ENCODE assay signal across 8 cellular contexts in genomic region chr17:49434821-49435581, GRCh38. TPM values are rescaled to one million over a fixed set of nuclear protein-coding genes. Genes with fewer than 3 reads are reported as not detected.
DNase-seq lines count a peak whose midpoint lies in the region; ATAC-seq and TF ChIP-seq lines count a peak whose summit lies in the region.

No MANE protein-coding gene starts in this region.

- H3K9me3 ChIP-seq in A673 (ENCODE audit: low read depth, low read length, poor library complexity, severe bottlenecking) (no peaks in the 10 kb centered on the region), psoas muscle (no peaks in the 10 kb centered on the region)

- ATAC-seq in foreskin keratinocyte (peak; percentile 41), psoas muscle (peak; percentile 54 to 84 (median 80)), HG02938 (IDR thresholded peaks at IDR 0.05; ENCODE audit: unreplicated experiment) (no peak)
- no peak for ATAC-seq in activated CD4-positive, CD25-positive, alpha-beta regulatory T cell treated with anti-CD3 and anti-CD28 coated beads, Interleukin-2, amount 50 U/mL, for 24 hours

- H3K4me3 ChIP-seq in A673 (ENCODE audit: low read depth, low read length, poor library complexity, severe bottlenecking), result no peak overlapping the region
- no peak overlapping the region for H3K4me3 ChIP-seq in GM12864 (ENCODE audit: low read depth, low read length)
- no peak overlapping the region for H3K4me3 ChIP-seq in psoas muscle

- 51 to 57% (median 53%) methylated on average over 12 of the region's 12 CpGs for WGBS in psoas muscle, 3 donors

- POLR2A ChIA-PET in A673 (lab: Charles Lee; ENCODE audit: low non-redundant PET), result interaction anchor here (0.6 kb wide), 1 partner anchor 252 kb away, joined by 3 read pairs; no protein-coding TSS in a partner anchor

- H3K27ac ChIP-seq in A673 (ENCODE audit: low read depth, low read length, poor library complexity, severe bottlenecking) (no peak overlapping the region), foreskin keratinocyte (no peak overlapping the region), psoas muscle (no peak overlapping the region)

- H3K27me3 ChIP-seq in A673 (replicated peaks; ENCODE audit: insufficient read depth, low read depth, low read length, poor library complexity) (no peaks in the 10 kb centered on the region), foreskin keratinocyte (peaks cover 34% of the 10 kb centered on the region), psoas muscle (ENCODE audit: insufficient read depth in 3 of 3, low read length in 2 of 3) (peaks cover 0 to 13% (median 5%) of the 10 kb centered on the region in 3 donors)

- DNase-seq in A673 (ENCODE audit: low spot score) (peak; percentile 64), GM12864 (ENCODE audit: low read depth) (no peak), NCI-H82 (lab: John Stamatoyannopoulos, UW) (peak; percentile 83), foreskin keratinocyte (no peak), psoas muscle (no peak)
- DNase-seq in activated T-cell treated with anti-CD3 and anti-CD28 coated beads, Interleukin-2, amount 50 U/mL, for 48 hours, result peak; percentile 65 to 66

- H3K36me3 ChIP-seq in A673 (ENCODE audit: insufficient read depth, low read length, poor library complexity, severe bottlenecking) (no peaks in the 10 kb centered on the region), psoas muscle (ENCODE audit: insufficient read depth in 1 of 2, low read depth in 1 of 2) (no peaks in the 10 kb centered on the region)

- no peaks in the 10 kb centered on the region for H3K4me1 ChIP-seq in A673 (ENCODE audit: insufficient read depth, low read length, poor library complexity, severe bottlenecking)
- no peaks in the 10 kb centered on the region for H3K4me1 ChIP-seq in foreskin keratinocyte
- no peaks in the 10 kb centered on the region for H3K4me1 ChIP-seq in psoas muscle

- peak; percentile 81 for TF ChIP-seq CTCF in A673 (conservative IDR thresholded peaks at IDR 0.05; ENCODE audit: low read depth, low read length)
- peak; percentile 83 for TF ChIP-seq CTCF in GM12864 (IDR thresholded peaks at IDR 0.05; ENCODE audit: low read depth, low read length, missing control alignments)
- peak; percentile 80 for TF ChIP-seq CTCF in foreskin keratinocyte (conservative IDR thresholded peaks at IDR 0.05)
- TF ChIP-seq CTCF in psoas muscle (IDR thresholded peaks at IDR 0.05), result peak; percentile 72

- BruUV-seq in A673 (replicated peaks; lab: Mats Ljungman, UMichigan), result no TSS peak

- intact Hi-C loops in A673 (cut with micrococcal nuclease; ENCODE audit: unreplicated experiment), result loop anchor here (1.0 to 10.0 kb wide), 2 partner anchors 121 to 260 kb away; no protein-coding TSS in a partner anchor
- intact Hi-C loops in psoas muscle (cut with DNase I), result loop anchor here (2.0 to 10.0 kb wide), 4 partner anchors 37 to 270 kb away; partner anchors contain the start of gene SLC35B1 (in 1 of the 2)

- CTCF ChIA-PET in A673 (lab: Charles Lee), result interaction anchor here (0.6 to 2.0 kb wide), 5 partner anchors 121 to 213 kb away, joined by 3 to 9 read pairs (median 6); no protein-coding TSS in a partner anchor

RNA-seq across cellular contexts. Expression of gene PHB1, which starts 20.3 kb away (rescaled TPM):
- total RNA-seq in A673 (2021) (430 and 451 TPM in 2 replicates), foreskin keratinocyte (209 and 244 TPM in 2 replicates), psoas muscle (100 to 1,000 TPM; 134 to 209 (median 168) TPM)
- polyA plus RNA-seq in foreskin keratinocyte (328 and 360 TPM in 2 replicates), psoas muscle (100 to 1,000 TPM; 175 to 364 (median 210) TPM)

Comparison
In these comparisons a context has a peak if more than half of its experiments do, and no peak if none do; other contexts are left out.
1. DNase-seq: peak in A673 (single experiment), NCI-H82 (single experiment) and activated T-cell treated with anti-CD3 and anti-CD28 coated beads, Interleukin-2, amount 50 U/mL, for 48 hours (2 of 2); none in GM12864 (single experiment), foreskin keratinocyte (0 of 2) and psoas muscle (0 of 2).
2. ATAC-seq: peak in foreskin keratinocyte (single experiment) and psoas muscle (4 of 4); none in HG02938 (single experiment) and activated CD4-positive, CD25-positive, alpha-beta regulatory T cell treated with anti-CD3 and anti-CD28 coated beads, Interleukin-2, amount 50 U/mL, for 24 hours (0 of 2).
3. Peak in every context shown above with its lines, with median percentiles within 50 percentile points of each other: CTCF ChIP-seq.